ENCODE assay signal across 32 cellular contexts in the genomic region with DNA sequence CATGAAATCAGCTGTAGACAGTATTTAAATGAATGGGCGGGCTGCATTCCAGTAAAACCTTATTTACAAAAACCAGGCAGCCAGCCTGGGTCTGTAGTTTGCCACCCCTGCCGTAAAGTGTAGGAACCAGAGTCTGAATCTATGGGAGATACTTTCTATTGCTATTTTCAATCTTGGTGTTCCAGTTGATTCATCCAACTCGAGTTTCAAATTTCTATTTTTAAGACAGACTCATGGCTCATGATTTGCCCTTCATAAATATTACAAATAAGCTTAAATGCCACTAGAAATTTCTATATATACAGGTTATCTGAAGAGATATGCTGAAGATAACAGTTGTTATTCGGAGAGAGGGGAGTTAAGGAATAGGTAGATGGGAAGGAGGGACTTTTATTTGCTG. TPM values are rescaled to one million over a fixed set of nuclear protein-coding genes. Genes with fewer than 3 reads are reported as not detected.
"Had no signal": no experiment of that assay in that cellular context is flagged by ENCODE, and none has a peak within 500 bp of the region (broad histone marks: within the 10 kb centered on the region; RNA-seq: fewer than 3 reads in every experiment).

No MANE protein-coding gene starts in this region.

- H3K36me3 ChIP-seq: brain microvascular endothelial cell, esophagus muscularis mucosa, gastroesophageal sphincter had no signal

- ATAC-seq: activated CD4-positive, alpha-beta T cell treated with anti-CD3 and anti-CD28 coated beads for 36 hours; activated CD8-positive, alpha-beta memory T cell treated with anti-CD3 and anti-CD28 coated beads, Interleukin-2, amount 10 ng/mL, durations not matched to agents 7 days and 5 days; activated CD8-positive, alpha-beta T cell treated with anti-CD3 and anti-CD28 coated beads, Interleukin-2, amount 10 ng/mL, durations not matched to agents 7 days and 5 days; activated naive CD4-positive, alpha-beta T cell treated with anti-CD3 and anti-CD28 coated beads, Interleukin-2, amount 50 U/mL, for 72 hours; effector memory CD8-positive, alpha-beta T cell; gastroesophageal sphincter had no signal

- H3K4me3 Mint-ChIP-seq: activated CD4-positive, alpha-beta memory T cell treated with anti-CD3 and anti-CD28 coated beads for 36 hours; activated CD4-positive, alpha-beta T cell treated with anti-CD3 and anti-CD28 coated beads for 36 hours; activated CD4-positive, alpha-beta T cell treated with anti-CD3 and anti-CD28 coated beads, Interleukin-2, amount 10 ng/mL, durations not matched to agents 24 days and 14 days; activated CD8-positive, alpha-beta memory T cell treated with anti-CD3 and anti-CD28 coated beads, Interleukin-2, amount 10 ng/mL, durations not matched to agents 7 days and 5 days; activated CD8-positive, alpha-beta T cell treated with anti-CD3 and anti-CD28 coated beads, Interleukin-2, amount 10 ng/mL, durations not matched to agents 7 days and 5 days; activated naive CD4-positive, alpha-beta T cell treated with anti-CD3 and anti-CD28 coated beads for 36 hours; activated naive CD8-positive, alpha-beta T cell treated with anti-CD3 and anti-CD28 coated beads, Interleukin-2, amount 10 ng/mL, durations not matched to agents 7 days and 5 days; activated T-helper 1 cell treated with anti-CD3 and anti-CD28 coated beads, Interleukin-12 subunit alpha, Interleukin-12 subunit beta, Interleukin-2, Interleukin-4 antibody, amounts not matched to agents 30 ng/mL and 10 ng/mL and 1 ng/mL, durations not matched to agents 14 hours and 24 hours and 36 hours; central memory CD8-positive, alpha-beta T cell; effector memory CD8-positive, alpha-beta T cell had no signal

- H3K4me1 Mint-ChIP-seq: activated CD4-positive, alpha-beta T cell treated with anti-CD3 and anti-CD28 coated beads for 36 hours; activated CD4-positive, alpha-beta T cell treated with anti-CD3 and anti-CD28 coated beads, Interleukin-2, amount 10 ng/mL, durations not matched to agents 24 days and 14 days; activated CD8-positive, alpha-beta memory T cell treated with anti-CD3 and anti-CD28 coated beads, Interleukin-2, amount 10 ng/mL, durations not matched to agents 7 days and 5 days; central memory CD8-positive, alpha-beta T cell had no signal

- H3K4me1 ChIP-seq: esophagus muscularis mucosa, foreskin keratinocyte, gastroesophageal sphincter had no signal

- H3K9me3 ChIP-seq: esophagus muscularis mucosa, gastroesophageal sphincter had no signal

- H3K36me3 Mint-ChIP-seq: activated CD4-positive, alpha-beta memory T cell treated with anti-CD3 and anti-CD28 coated beads for 36 hours; activated CD8-positive, alpha-beta memory T cell treated with anti-CD3 and anti-CD28 coated beads, Interleukin-2, amount 10 ng/mL, durations not matched to agents 7 days and 5 days; activated naive CD4-positive, alpha-beta T cell treated with anti-CD3 and anti-CD28 coated beads, Interleukin-2, amount 50 U/mL, for 72 hours; activated naive CD8-positive, alpha-beta T cell treated with anti-CD3 and anti-CD28 coated beads, Interleukin-2, amount 10 ng/mL, durations not matched to agents 7 days and 5 days had no signal

- DNase-seq: activated CD4-positive, alpha-beta memory T cell treated with anti-CD3 and anti-CD28 coated beads for 36 hours; activated CD4-positive, alpha-beta T cell treated with anti-CD3 and anti-CD28 coated beads for 36 hours; activated CD4-positive, alpha-beta T cell treated with anti-CD3 and anti-CD28 coated beads, Interleukin-2, amount 10 ng/mL, durations not matched to agents 24 days and 14 days; activated CD4-positive, CD25-positive, alpha-beta regulatory T cell; activated CD4-positive, CD25-positive, alpha-beta regulatory T cell treated with anti-CD3 and anti-CD28 coated beads, Interleukin-2, amount 50 U/mL, for 72 hours; activated CD8-positive, alpha-beta memory T cell treated with anti-CD3 and anti-CD28 coated beads, Interleukin-2, amount 10 ng/mL, durations not matched to agents 7 days and 5 days; activated CD8-positive, alpha-beta memory T cell treated with anti-CD3 and anti-CD28 coated beads, Interleukin-2, amount 50 U/mL, for 4 hours; activated CD8-positive, alpha-beta T cell treated with anti-CD3 and anti-CD28 coated beads, Interleukin-2, amount 10 ng/mL, durations not matched to agents 7 days and 5 days; activated effector memory CD4-positive, alpha-beta T cell treated with anti-CD3 and anti-CD28 coated beads, Interleukin-2, amount 50 U/mL, for 16 hours; activated naive CD4-positive, alpha-beta T cell treated with anti-CD3 and anti-CD28 coated beads for 36 hours; activated naive CD8-positive, alpha-beta T cell treated with anti-CD3 and anti-CD28 coated beads, Interleukin-2, amount 10 ng/mL, durations not matched to agents 7 days and 5 days; activated T-cell treated with anti-CD3 and anti-CD28 coated beads, Interleukin-2, amount 50 U/mL, for 1 hour; activated T-cell treated with anti-CD3 and anti-CD28 coated beads, Interleukin-2, amount 50 U/mL, for 48 hours; amniotic stem cell; anterior cingulate cortex; brain microvascular endothelial cell; dermis blood vessel endothelial cell; effector CD4-positive, alpha-beta T cell; effector memory CD8-positive, alpha-beta T cell; erythroblast; T-helper 2 cell had no signal

- H3K27ac Mint-ChIP-seq: activated CD4-positive, alpha-beta memory T cell treated with anti-CD3 and anti-CD28 coated beads for 36 hours; activated CD4-positive, alpha-beta T cell treated with anti-CD3 and anti-CD28 coated beads for 36 hours; activated CD4-positive, alpha-beta T cell treated with anti-CD3 and anti-CD28 coated beads, Interleukin-2, amount 10 ng/mL, durations not matched to agents 24 days and 14 days; activated CD8-positive, alpha-beta memory T cell treated with anti-CD3 and anti-CD28 coated beads, Interleukin-2, amount 10 ng/mL, durations not matched to agents 7 days and 5 days; activated CD8-positive, alpha-beta T cell treated with anti-CD3 and anti-CD28 coated beads, Interleukin-2, amount 10 ng/mL, durations not matched to agents 7 days and 5 days; activated naive CD4-positive, alpha-beta T cell treated with anti-CD3 and anti-CD28 coated beads for 36 hours; activated naive CD4-positive, alpha-beta T cell treated with anti-CD3 and anti-CD28 coated beads, Interleukin-2, amount 50 U/mL, for 72 hours; activated naive CD8-positive, alpha-beta T cell treated with anti-CD3 and anti-CD28 coated beads, Interleukin-2, amount 10 ng/mL, durations not matched to agents 7 days and 5 days; activated T-helper 1 cell treated with anti-CD3 and anti-CD28 coated beads, Interleukin-12 subunit alpha, Interleukin-12 subunit beta, Interleukin-2, Interleukin-4 antibody, amounts not matched to agents 30 ng/mL and 10 ng/mL and 1 ng/mL, durations not matched to agents 14 hours and 24 hours and 36 hours; activated T-helper 2 cell treated with anti-CD3 and anti-CD28 coated beads, Interferon-gamma antibody, Interleukin-2, Interleukin-4, amounts not matched to agents 10 μg/mL and 5 μg/mL and 100 μg/mL, durations not matched to agents 14 hours and 24 hours and 36 hours; effector memory CD8-positive, alpha-beta T cell had no signal

- H3K4me3 ChIP-seq: coronary artery, esophagus muscularis mucosa, gastroesophageal sphincter had no signal

- H3K27me3 ChIP-seq: brain microvascular endothelial cell, esophagus muscularis mucosa, gastroesophageal sphincter had no signal

- H3K9me3 Mint-ChIP-seq: activated CD4-positive, alpha-beta memory T cell treated with anti-CD3 and anti-CD28 coated beads for 36 hours; activated CD4-positive, alpha-beta T cell treated with anti-CD3 and anti-CD28 coated beads, Interleukin-2, amount 10 ng/mL, durations not matched to agents 24 days and 14 days; activated naive CD4-positive, alpha-beta T cell treated with anti-CD3 and anti-CD28 coated beads for 36 hours; activated naive CD4-positive, alpha-beta T cell treated with anti-CD3 and anti-CD28 coated beads, Interleukin-2, amount 50 U/mL, for 72 hours; activated T-helper 2 cell treated with anti-CD3 and anti-CD28 coated beads, Interferon-gamma antibody, Interleukin-2, Interleukin-4, amounts not matched to agents 10 μg/mL and 5 μg/mL and 100 μg/mL, durations not matched to agents 14 hours and 24 hours and 36 hours; central memory CD8-positive, alpha-beta T cell; effector memory CD8-positive, alpha-beta T cell had no signal

- H3K27ac ChIP-seq: brain microvascular endothelial cell, coronary artery, esophagus muscularis mucosa, foreskin keratinocyte, gastroesophageal sphincter had no signal

RNA-seq across cellular contexts. Expression of gene ADGRF4, which starts 18.9 kb away (rescaled TPM):
- total RNA-seq: activated CD4-positive, alpha-beta memory T cell treated with anti-CD3 and anti-CD28 coated beads for 36 hours; activated CD4-positive, alpha-beta T cell treated with anti-CD3 and anti-CD28 coated beads for 36 hours; activated CD4-positive, alpha-beta T cell treated with anti-CD3 and anti-CD28 coated beads, Interleukin-2, amount 10 ng/mL, durations not matched to agents 24 days and 14 days; activated CD8-positive, alpha-beta memory T cell treated with anti-CD3 and anti-CD28 coated beads for 36 hours; activated CD8-positive, alpha-beta memory T cell treated with anti-CD3 and anti-CD28 coated beads, Interleukin-2, amount 10 ng/mL, durations not matched to agents 7 days and 5 days; activated CD8-positive, alpha-beta T cell treated with anti-CD3 and anti-CD28 coated beads, Interleukin-2, amount 10 ng/mL, durations not matched to agents 7 days and 5 days; activated naive CD4-positive, alpha-beta T cell treated with anti-CD3 and anti-CD28 coated beads for 36 hours; activated naive CD4-positive, alpha-beta T cell treated with anti-CD3 and anti-CD28 coated beads, Interleukin-2, amount 50 U/mL, for 72 hours; activated naive CD8-positive, alpha-beta T cell treated with anti-CD3 and anti-CD28 coated beads, Interleukin-2, amount 10 ng/mL, durations not matched to agents 7 days and 5 days; activated T-helper 1 cell treated with anti-CD3 and anti-CD28 coated beads, Interleukin-12 subunit alpha, Interleukin-12 subunit beta, Interleukin-2, Interleukin-4 antibody, amounts not matched to agents 30 ng/mL and 10 ng/mL and 1 ng/mL, durations not matched to agents 14 hours and 24 hours and 36 hours; activated T-helper 2 cell treated with anti-CD3 and anti-CD28 coated beads, Interferon-gamma antibody, Interleukin-2, Interleukin-4, amounts not matched to agents 10 μg/mL and 5 μg/mL and 100 μg/mL, durations not matched to agents 14 hours and 24 hours and 36 hours; cardiac septum; T-helper 1 cell treated with Interleukin-12 subunit alpha and Interleukin-12 subunit beta and Interleukin-4 antibody, amounts not matched to agents 30 ng/mL and 1 ng/mL, for 36 hours had no signal
